In the genomic region with DNA sequence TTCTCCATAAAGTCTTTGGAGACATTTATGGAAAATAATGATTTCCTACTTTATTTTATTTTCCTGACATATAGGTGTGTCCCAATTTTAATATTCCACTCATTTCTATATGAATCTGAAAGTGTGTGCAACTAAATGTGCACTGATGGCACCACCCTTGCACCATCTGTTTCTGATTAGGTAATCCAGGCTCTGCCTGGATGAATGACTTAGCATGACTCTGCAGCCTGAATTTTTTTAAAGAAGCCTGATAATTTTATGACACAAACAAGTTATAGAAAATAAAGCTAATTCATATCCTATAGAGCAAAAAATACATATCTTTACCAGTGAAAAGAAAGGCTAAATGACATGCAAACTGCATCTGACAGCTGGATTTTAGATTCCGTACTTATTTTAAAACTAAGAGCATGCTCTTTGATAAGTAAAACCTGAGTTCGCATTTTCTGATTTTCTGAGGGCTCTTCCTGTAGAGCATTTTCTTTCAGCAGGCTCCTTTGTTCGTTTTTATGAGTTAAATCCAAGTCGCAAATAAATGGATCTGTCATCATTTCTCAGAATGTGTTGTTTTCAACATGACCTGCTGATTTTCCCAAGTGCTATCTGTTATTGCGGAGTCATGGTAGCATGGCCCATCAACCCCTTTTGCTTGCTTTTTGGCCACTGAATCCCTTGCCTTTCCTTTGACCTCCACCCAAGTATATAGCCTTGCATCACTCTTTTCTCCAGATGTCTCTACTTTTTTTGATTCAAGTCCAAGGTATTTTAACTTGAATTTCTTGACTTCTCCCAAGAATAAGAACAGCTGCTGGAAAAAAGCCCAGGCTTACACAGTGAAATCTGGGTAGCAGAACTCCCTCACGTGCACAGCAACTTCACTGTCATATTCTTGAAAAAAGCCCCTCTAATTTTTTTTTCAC, we compare ENCODE assay signal across 3 cellular contexts.
TF ChIP-seq lines count a peak whose summit lies in the region.

No MANE protein-coding gene starts in this region.

TF ChIP-seq in liver, 16 proteins besides CTCF, POLR2A, EP300 and RAD21:
- TF ChIP-seq, protein P1, sequence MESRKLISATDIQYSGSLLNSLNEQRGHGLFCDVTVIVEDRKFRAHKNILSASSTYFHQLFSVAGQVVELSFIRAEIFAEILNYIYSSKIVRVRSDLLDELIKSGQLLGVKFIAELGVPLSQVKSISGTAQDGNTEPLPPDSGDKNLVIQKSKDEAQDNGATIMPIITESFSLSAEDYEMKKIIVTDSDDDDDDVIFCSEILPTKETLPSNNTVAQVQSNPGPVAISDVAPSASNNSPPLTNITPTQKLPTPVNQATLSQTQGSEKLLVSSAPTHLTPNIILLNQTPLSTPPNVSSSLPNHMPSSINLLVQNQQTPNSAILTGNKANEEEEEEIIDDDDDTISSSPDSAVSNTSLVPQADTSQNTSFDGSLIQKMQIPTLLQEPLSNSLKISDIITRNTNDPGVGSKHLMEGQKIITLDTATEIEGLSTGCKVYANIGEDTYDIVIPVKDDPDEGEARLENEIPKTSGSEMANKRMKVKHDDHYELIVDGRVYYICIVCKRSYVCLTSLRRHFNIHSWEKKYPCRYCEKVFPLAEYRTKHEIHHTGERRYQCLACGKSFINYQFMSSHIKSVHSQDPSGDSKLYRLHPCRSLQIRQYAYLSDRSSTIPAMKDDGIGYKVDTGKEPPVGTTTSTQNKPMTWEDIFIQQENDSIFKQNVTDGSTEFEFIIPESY (IDR thresholded peaks at IDR 0.05), result no peak
- TF ChIP-seq NR2F2 (IDR thresholded peaks at IDR 0.05), result peak; percentile 85

TF ChIP-seq in HepG2, 621 proteins besides CTCF, POLR2A, EP300 and RAD21:
- no peak for TF ChIP-seq AHR (CRISPR knock-in tag; IDR thresholded peaks at IDR 0.05)
- TF ChIP-seq, protein P2, sequence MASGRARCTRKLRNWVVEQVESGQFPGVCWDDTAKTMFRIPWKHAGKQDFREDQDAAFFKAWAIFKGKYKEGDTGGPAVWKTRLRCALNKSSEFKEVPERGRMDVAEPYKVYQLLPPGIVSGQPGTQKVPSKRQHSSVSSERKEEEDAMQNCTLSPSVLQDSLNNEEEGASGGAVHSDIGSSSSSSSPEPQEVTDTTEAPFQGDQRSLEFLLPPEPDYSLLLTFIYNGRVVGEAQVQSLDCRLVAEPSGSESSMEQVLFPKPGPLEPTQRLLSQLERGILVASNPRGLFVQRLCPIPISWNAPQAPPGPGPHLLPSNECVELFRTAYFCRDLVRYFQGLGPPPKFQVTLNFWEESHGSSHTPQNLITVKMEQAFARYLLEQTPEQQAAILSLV (CRISPR knock-in tag; IDR thresholded peaks at IDR 0.05; ENCODE audit: borderline replicate concordance), result no peak
- TF ChIP-seq ZEB1 (IDR thresholded peaks at IDR 0.05; ENCODE audit: insufficient replicate concordance, low read depth), result no peak
- no peak for TF ChIP-seq ZNF20 (CRISPR knock-in tag; IDR thresholded peaks at IDR 0.05)
- TF ChIP-seq SCMH1 (CRISPR knock-in tag; IDR thresholded peaks at IDR 0.05; ENCODE audit: borderline replicate concordance), result no peak
- TF ChIP-seq KLF16 (CRISPR knock-in tag; IDR thresholded peaks at IDR 0.05), result no peak
- TF ChIP-seq GRHL1 (CRISPR knock-in tag; conservative IDR thresholded peaks at IDR 0.05), result no peak
- TF ChIP-seq ZNF597 (CRISPR knock-in tag; IDR thresholded peaks at IDR 0.05), result no peak
- no peak for TF ChIP-seq SMC3 (IDR thresholded peaks at IDR 0.05; ENCODE audit: low read length)
- TF ChIP-seq ZNF878 (CRISPR knock-in tag; IDR thresholded peaks at IDR 0.05), result no peak
- TF ChIP-seq, protein P3, sequence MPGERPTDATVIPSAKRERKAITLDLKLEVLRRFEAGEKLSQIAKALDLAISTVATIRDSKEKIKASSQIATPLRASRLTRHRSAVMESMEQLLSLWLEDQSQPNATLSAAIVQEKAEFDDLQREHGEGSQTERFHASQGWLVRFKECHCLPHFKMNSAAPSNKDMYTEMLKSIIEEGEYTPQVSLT (CRISPR knock-in tag; IDR thresholded peaks at IDR 0.05; ENCODE audit: borderline replicate concordance, low read depth), result no peak
- TF ChIP-seq, protein P4, sequence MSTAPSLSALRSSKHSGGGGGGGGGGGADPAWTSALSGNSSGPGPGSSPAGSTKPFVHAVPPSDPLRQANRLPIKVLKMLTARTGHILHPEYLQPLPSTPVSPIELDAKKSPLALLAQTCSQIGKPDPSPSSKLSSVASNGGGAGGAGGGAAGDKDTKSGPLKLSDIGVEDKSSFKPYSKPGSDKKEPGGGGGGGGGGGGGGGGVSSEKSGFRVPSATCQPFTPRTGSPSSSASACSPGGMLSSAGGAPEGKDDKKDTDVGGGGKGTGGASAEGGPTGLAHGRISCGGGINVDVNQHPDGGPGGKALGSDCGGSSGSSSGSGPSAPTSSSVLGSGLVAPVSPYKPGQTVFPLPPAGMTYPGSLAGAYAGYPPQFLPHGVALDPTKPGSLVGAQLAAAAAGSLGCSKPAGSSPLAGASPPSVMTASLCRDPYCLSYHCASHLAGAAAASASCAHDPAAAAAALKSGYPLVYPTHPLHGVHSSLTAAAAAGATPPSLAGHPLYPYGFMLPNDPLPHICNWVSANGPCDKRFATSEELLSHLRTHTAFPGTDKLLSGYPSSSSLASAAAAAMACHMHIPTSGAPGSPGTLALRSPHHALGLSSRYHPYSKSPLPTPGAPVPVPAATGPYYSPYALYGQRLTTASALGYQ (CRISPR knock-in tag; IDR thresholded peaks at IDR 0.05), result no peak
- TF ChIP-seq TEF (CRISPR knock-in tag; IDR thresholded peaks at IDR 0.05), result no peak
- TF ChIP-seq CAMTA2 (CRISPR knock-in tag; IDR thresholded peaks at IDR 0.05; ENCODE audit: borderline replicate concordance), result no peak
TF ChIP-seq in HepG2: peak in this region for 0.

TF ChIP-seq in K562, 482 proteins besides CTCF, POLR2A, EP300 and RAD21 (continues in another document):
- TF ChIP-seq RBFOX2 (IDR thresholded peaks at IDR 0.05; ENCODE audit: low read depth, low read length) (peak; percentile 54), ARNT (IDR thresholded peaks at IDR 0.05) (peak in 1 of 2 experiments; percentile 79; a peak in 3 of 4 replicates), NR1H2 (CRISPR knock-in tag; IDR thresholded peaks at IDR 0.05) (no peak), ZNF175 (CRISPR knock-in tag; IDR thresholded peaks at IDR 0.05; ENCODE audit: low read depth) (peak; percentile 90), HOXB6 (CRISPR knock-in tag; IDR thresholded peaks at IDR 0.05; ENCODE audit: borderline replicate concordance) (no peak), MECOM (CRISPR knock-in tag; IDR thresholded peaks at IDR 0.05) (0 out of 2 replicates have a peak, but pooled peaks have one; percentile 2), KLF6 (CRISPR knock-in tag; IDR thresholded peaks at IDR 0.05; ENCODE audit: borderline replicate concordance) (0 out of 2 replicates have a peak, but pooled peaks have one; percentile 18), GATAD2B (IDR thresholded peaks at IDR 0.05; ENCODE audit: borderline replicate concordance) (peak; percentile 47; the same call in 1 of the 2 replicates), NCOA6 (IDR thresholded peaks at IDR 0.05) (no peak), TCF3 (CRISPR knock-in tag; IDR thresholded peaks at IDR 0.05) (peak; percentile 69), VEZF1 (CRISPR knock-in tag; IDR thresholded peaks at IDR 0.05) (peak; percentile 35; the same call in 1 of the 2 replicates), CREB3 (tag; conservative IDR thresholded peaks at IDR 0.05; ENCODE audit: low read depth) (peak; percentile 83), TOE1 (IDR thresholded peaks at IDR 0.05; ENCODE audit: borderline replicate concordance) (0 out of 2 replicates have a peak, but pooled peaks have one; percentile 24), TOE1 (CRISPR knock-in tag; IDR thresholded peaks at IDR 0.05; ENCODE audit: borderline replicate concordance, low read depth) (no peak), NCOR1 (IDR thresholded peaks at IDR 0.05) (peak; percentile 69), ZNF589 (CRISPR knock-in tag; IDR thresholded peaks at IDR 0.05; ENCODE audit: low read depth) (peak; percentile 72; the same call in 1 of the 2 replicates), CHD2 (IDR thresholded peaks at IDR 0.05; ENCODE audit: low read depth, low read length) (no peak), U2AF1 (optimal IDR thresholded peaks at IDR 0.05; ENCODE audit: low read depth, low read length) (no peak), SMARCB1 (IDR thresholded peaks at IDR 0.05; ENCODE audit: insufficient read length, low read depth) (peak; percentile 46), HNRNPL (IDR thresholded peaks at IDR 0.05; ENCODE audit: low read depth, low read length) (no peak), RBBP5 (IDR thresholded peaks at IDR 0.05; ENCODE audit: borderline replicate concordance, insufficient read depth, low read length, poor library complexity, severe bottlenecking) (peak; percentile 65), CREM (IDR thresholded peaks at IDR 0.05; ENCODE audit: low read depth) (0 out of 2 replicates have a peak, but pooled peaks have one; percentile 21), BACH1 (tag; IDR thresholded peaks at IDR 0.05) (peak; percentile 97), TAL1 (IDR thresholded peaks at IDR 0.05) (peak; percentile 69), SMAD4 (CRISPR knock-in tag; conservative IDR thresholded peaks at IDR 0.05) (peak; percentile 58), NBN (IDR thresholded peaks at IDR 0.05; ENCODE audit: low read depth) (peak; percentile 46; the same call in 1 of the 2 replicates), ZNF449 (CRISPR knock-in tag; IDR thresholded peaks at IDR 0.05) (peak; percentile 12), SMARCE1 (IDR thresholded peaks at IDR 0.05) (peak; percentile 81), MEIS2 (IDR thresholded peaks at IDR 0.05; ENCODE audit: partially characterized antibody) (peak; percentile 71), JUND (IDR thresholded peaks at IDR 0.05; ENCODE audit: borderline replicate concordance, low read depth, low read length) (peak; percentile 84), JUND (tag; IDR thresholded peaks at IDR 0.05; ENCODE audit: borderline replicate concordance, low read depth, low read length) (peak; percentile 82; the same call in 2 of the 3 replicates), NFIC (IDR thresholded peaks at IDR 0.05) (peak; percentile 68; the same call in 1 of the 2 replicates), MXI1 (IDR thresholded peaks at IDR 0.05; ENCODE audit: low read depth, low read length) (0 out of 2 replicates have a peak, but pooled peaks have one; percentile 22), KDM1A (IDR thresholded peaks at IDR 0.05) (peak; percentile 41 to 42; a peak in 3 of 4 replicates), TEAD2 (tag; IDR thresholded peaks at IDR 0.05) (peak; percentile 28; the same call in 1 of the 2 replicates), MYNN (IDR thresholded peaks at IDR 0.05) (peak; percentile 80; the same call in 1 of the 2 replicates), MYNN (CRISPR knock-in tag; IDR thresholded peaks at IDR 0.05) (no peak), ZNF780A (CRISPR knock-in tag; IDR thresholded peaks at IDR 0.05) (no peak), POLR2G (IDR thresholded peaks at IDR 0.05; ENCODE audit: low read depth, low read length) (0 out of 2 replicates have a peak, but pooled peaks have one; percentile 16)
- TF ChIP-seq, protein P5, sequence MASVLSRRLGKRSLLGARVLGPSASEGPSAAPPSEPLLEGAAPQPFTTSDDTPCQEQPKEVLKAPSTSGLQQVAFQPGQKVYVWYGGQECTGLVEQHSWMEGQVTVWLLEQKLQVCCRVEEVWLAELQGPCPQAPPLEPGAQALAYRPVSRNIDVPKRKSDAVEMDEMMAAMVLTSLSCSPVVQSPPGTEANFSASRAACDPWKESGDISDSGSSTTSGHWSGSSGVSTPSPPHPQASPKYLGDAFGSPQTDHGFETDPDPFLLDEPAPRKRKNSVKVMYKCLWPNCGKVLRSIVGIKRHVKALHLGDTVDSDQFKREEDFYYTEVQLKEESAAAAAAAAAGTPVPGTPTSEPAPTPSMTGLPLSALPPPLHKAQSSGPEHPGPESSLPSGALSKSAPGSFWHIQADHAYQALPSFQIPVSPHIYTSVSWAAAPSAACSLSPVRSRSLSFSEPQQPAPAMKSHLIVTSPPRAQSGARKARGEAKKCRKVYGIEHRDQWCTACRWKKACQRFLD (CRISPR knock-in tag; IDR thresholded peaks at IDR 0.05), result peak; percentile 78
- TF ChIP-seq, protein P6, sequence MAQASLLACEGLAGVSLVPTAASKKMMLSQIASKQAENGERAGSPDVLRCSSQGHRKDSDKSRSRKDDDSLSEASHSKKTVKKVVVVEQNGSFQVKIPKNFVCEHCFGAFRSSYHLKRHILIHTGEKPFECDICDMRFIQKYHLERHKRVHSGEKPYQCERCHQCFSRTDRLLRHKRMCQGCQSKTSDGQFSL (CRISPR knock-in tag; IDR thresholded peaks at IDR 0.05), result no peak
- TF ChIP-seq, protein P6 (tag; IDR thresholded peaks at IDR 0.05), result 0 out of 4 replicates have a peak, but pooled peaks of 1 of the 2 experiments have one; percentile 35
- TF ChIP-seq, protein P2 (tag; IDR thresholded peaks at IDR 0.05), result peak; percentile 74
